In the genomic region with DNA sequence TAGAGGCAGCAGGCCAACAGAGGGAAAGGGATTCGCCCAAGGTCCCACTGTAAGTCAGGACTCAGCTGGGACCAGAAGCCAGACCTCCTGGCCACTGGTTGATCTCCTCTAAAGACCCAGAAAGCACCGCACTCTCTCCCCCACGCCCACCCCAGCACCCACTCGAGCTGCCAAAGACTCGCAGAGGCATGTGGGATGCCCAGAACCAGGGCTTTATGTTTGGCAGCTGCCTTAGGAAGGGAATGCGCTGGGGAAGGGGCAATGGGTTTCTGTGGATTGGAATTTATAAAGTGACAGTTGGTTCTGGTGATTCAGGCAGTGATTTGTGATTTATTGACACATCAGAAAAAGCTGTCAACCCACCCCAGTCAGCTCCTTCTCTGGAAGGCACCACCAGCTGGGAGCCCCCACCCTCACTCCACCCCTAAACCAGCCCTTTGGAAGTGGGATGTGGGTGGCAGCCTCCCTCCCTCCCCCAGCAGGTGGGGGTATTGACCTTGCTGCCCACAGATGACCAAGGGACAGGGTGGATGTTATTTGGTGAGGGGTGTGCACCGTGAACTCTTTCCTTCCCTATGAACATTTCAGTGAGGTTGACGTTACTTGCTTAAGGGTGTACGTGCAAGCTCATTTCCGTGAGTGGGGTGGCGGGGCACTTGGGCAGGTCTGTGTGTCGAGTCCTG, we compare ENCODE assay signal across 1 cellular context.
TF ChIP-seq lines count a peak whose summit lies in the region.

No MANE protein-coding gene starts in this region.

TF ChIP-seq in H1, 55 proteins besides CTCF, POLR2A, EP300 and RAD21:
- no peak for TF ChIP-seq POU5F1 (IDR thresholded peaks at IDR 0.05; ENCODE audit: low read depth, low read length)
- no peak for TF ChIP-seq RFX5 (IDR thresholded peaks at IDR 0.05; ENCODE audit: borderline replicate concordance, low read depth, low read length)
- TF ChIP-seq BCL11A (IDR thresholded peaks at IDR 0.05; ENCODE audit: low read depth in 2 of 2, low read length in 2 of 2), result no peak
- no peak for TF ChIP-seq GABPA (IDR thresholded peaks at IDR 0.05; ENCODE audit: borderline replicate concordance, insufficient read depth, low read length)
- TF ChIP-seq, protein P1, sequence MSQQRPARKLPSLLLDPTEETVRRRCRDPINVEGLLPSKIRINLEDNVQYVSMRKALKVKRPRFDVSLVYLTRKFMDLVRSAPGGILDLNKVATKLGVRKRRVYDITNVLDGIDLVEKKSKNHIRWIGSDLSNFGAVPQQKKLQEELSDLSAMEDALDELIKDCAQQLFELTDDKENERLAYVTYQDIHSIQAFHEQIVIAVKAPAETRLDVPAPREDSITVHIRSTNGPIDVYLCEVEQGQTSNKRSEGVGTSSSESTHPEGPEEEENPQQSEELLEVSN (IDR thresholded peaks at IDR 0.05), result no peak
- no peak for TF ChIP-seq JUND (IDR thresholded peaks at IDR 0.05; ENCODE audit: low read length)
- TF ChIP-seq, protein P2, sequence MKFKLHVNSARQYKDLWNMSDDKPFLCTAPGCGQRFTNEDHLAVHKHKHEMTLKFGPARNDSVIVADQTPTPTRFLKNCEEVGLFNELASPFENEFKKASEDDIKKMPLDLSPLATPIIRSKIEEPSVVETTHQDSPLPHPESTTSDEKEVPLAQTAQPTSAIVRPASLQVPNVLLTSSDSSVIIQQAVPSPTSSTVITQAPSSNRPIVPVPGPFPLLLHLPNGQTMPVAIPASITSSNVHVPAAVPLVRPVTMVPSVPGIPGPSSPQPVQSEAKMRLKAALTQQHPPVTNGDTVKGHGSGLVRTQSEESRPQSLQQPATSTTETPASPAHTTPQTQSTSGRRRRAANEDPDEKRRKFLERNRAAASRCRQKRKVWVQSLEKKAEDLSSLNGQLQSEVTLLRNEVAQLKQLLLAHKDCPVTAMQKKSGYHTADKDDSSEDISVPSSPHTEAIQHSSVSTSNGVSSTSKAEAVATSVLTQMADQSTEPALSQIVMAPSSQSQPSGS (IDR thresholded peaks at IDR 0.05; ENCODE audit: low read length), result no peak
- TF ChIP-seq HDAC6 (IDR thresholded peaks at IDR 0.05; ENCODE audit: low read depth, low read length), result no peak
- TF ChIP-seq RBBP5 (IDR thresholded peaks at IDR 0.05; ENCODE audit: borderline replicate concordance, low read depth, low read length), result no peak
- TF ChIP-seq, protein P3, sequence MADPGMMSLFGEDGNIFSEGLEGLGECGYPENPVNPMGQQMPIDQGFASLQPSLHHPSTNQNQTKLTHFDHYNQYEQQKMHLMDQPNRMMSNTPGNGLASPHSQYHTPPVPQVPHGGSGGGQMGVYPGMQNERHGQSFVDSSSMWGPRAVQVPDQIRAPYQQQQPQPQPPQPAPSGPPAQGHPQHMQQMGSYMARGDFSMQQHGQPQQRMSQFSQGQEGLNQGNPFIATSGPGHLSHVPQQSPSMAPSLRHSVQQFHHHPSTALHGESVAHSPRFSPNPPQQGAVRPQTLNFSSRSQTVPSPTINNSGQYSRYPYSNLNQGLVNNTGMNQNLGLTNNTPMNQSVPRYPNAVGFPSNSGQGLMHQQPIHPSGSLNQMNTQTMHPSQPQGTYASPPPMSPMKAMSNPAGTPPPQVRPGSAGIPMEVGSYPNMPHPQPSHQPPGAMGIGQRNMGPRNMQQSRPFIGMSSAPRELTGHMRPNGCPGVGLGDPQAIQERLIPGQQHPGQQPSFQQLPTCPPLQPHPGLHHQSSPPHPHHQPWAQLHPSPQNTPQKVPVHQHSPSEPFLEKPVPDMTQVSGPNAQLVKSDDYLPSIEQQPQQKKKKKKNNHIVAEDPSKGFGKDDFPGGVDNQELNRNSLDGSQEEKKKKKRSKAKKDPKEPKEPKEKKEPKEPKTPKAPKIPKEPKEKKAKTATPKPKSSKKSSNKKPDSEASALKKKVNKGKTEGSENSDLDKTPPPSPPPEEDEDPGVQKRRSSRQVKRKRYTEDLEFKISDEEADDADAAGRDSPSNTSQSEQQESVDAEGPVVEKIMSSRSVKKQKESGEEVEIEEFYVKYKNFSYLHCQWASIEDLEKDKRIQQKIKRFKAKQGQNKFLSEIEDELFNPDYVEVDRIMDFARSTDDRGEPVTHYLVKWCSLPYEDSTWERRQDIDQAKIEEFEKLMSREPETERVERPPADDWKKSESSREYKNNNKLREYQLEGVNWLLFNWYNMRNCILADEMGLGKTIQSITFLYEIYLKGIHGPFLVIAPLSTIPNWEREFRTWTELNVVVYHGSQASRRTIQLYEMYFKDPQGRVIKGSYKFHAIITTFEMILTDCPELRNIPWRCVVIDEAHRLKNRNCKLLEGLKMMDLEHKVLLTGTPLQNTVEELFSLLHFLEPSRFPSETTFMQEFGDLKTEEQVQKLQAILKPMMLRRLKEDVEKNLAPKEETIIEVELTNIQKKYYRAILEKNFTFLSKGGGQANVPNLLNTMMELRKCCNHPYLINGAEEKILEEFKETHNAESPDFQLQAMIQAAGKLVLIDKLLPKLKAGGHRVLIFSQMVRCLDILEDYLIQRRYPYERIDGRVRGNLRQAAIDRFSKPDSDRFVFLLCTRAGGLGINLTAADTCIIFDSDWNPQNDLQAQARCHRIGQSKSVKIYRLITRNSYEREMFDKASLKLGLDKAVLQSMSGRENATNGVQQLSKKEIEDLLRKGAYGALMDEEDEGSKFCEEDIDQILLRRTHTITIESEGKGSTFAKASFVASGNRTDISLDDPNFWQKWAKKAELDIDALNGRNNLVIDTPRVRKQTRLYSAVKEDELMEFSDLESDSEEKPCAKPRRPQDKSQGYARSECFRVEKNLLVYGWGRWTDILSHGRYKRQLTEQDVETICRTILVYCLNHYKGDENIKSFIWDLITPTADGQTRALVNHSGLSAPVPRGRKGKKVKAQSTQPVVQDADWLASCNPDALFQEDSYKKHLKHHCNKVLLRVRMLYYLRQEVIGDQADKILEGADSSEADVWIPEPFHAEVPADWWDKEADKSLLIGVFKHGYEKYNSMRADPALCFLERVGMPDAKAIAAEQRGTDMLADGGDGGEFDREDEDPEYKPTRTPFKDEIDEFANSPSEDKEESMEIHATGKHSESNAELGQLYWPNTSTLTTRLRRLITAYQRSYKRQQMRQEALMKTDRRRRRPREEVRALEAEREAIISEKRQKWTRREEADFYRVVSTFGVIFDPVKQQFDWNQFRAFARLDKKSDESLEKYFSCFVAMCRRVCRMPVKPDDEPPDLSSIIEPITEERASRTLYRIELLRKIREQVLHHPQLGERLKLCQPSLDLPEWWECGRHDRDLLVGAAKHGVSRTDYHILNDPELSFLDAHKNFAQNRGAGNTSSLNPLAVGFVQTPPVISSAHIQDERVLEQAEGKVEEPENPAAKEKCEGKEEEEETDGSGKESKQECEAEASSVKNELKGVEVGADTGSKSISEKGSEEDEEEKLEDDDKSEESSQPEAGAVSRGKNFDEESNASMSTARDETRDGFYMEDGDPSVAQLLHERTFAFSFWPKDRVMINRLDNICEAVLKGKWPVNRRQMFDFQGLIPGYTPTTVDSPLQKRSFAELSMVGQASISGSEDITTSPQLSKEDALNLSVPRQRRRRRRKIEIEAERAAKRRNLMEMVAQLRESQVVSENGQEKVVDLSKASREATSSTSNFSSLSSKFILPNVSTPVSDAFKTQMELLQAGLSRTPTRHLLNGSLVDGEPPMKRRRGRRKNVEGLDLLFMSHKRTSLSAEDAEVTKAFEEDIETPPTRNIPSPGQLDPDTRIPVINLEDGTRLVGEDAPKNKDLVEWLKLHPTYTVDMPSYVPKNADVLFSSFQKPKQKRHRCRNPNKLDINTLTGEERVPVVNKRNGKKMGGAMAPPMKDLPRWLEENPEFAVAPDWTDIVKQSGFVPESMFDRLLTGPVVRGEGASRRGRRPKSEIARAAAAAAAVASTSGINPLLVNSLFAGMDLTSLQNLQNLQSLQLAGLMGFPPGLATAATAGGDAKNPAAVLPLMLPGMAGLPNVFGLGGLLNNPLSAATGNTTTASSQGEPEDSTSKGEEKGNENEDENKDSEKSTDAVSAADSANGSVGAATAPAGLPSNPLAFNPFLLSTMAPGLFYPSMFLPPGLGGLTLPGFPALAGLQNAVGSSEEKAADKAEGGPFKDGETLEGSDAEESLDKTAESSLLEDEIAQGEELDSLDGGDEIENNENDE (IDR thresholded peaks at IDR 0.05; ENCODE audit: insufficient replicate concordance, low read length), result no peak
TF ChIP-seq in H1: peak in this region for 0.
